23 cellular contexts compared by ENCODE assay signal in the genomic region with DNA sequence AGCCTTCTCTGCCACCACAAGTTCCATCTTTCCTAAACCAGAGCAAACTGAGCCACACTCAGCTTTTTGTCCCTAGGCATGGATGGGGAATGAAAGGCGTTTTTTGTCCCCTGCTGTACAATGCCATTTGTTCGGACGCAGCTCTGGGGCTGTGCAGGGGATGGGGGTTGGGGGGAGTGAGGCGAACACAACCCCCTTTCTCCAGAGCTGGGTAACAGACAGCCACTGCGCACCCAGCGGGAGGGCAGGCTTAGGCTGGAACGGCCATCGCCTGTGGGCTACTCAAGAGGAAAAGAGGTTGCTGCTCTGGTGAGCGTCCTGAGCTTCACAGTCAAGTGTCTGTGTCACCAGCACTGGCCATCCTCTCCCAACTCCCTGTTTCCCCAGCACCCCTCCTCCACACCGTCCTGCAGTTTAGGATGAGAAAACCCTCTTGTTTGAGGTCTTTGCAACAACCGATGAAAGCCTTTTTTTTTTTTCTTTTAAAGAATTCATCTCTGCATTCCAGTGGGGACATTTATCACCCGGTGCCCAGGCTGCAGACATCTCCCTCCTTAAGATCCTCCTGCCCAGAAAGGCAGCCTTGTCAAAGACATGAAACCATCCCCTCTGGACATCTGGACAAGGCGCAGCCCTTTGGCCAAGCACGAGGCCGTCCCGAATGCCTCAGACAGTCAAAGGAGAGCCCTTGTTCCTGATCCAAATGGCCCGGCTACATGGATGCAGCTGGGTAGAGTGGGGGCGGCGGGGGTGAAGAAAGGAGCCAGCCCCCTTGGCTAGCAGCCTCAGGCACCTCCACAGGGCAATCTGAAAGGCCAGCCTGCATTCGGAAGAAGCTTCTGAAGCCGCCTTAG.
A peak's percentile ranks its signal among the peaks of the same experiment; 100 is the strongest.
DNase-seq lines count a peak whose midpoint lies in the region; TF ChIP-seq lines count a peak whose summit lies in the region.
"Had no signal": no experiment of that assay in that cellular context is flagged by ENCODE, and none has a peak within 500 bp of the region (broad histone marks: within the 10 kb centered on the region; RNA-seq: fewer than 3 reads in every experiment).

No MANE protein-coding gene starts in this region.

- H3K4me3 Mint-ChIP-seq in brain = no peak overlapping the region
- H3K4me3 Mint-ChIP-seq in activated naive CD8-positive, alpha-beta T cell treated with anti-CD3 and anti-CD28 coated beads for 36 hours = no peak overlapping the region
- H3K4me3 Mint-ChIP-seq: CD4-positive, CD25-positive, alpha-beta regulatory T cell; stimulated activated naive CD8-positive, alpha-beta T cell treated with anti-CD3 and anti-CD28 coated beads, Interleukin-15, amount 100 ng/mL, for 72 hours had no signal

- no peaks in the 10 kb centered on the region for H3K36me3 ChIP-seq in BE2C
- H3K36me3 ChIP-seq: ascending aorta, HAP-1, vagina had no signal

- peak overlapping the region in 3 of 5 experiments; percentile 27 to 82 (median 53) for H3K27ac Mint-ChIP-seq in brain
- H3K27ac Mint-ChIP-seq in activated naive CD8-positive, alpha-beta T cell treated with anti-CD3 and anti-CD28 coated beads for 36 hours = no peak overlapping the region
- H3K27ac Mint-ChIP-seq: CD4-positive, CD25-positive, alpha-beta regulatory T cell; stimulated activated naive CD8-positive, alpha-beta T cell treated with anti-CD3 and anti-CD28 coated beads, Interleukin-15, amount 100 ng/mL, for 72 hours had no signal

- H3K4me1 ChIP-seq in BE2C = peaks cover 7% of the 10 kb centered on the region
- H3K4me1 ChIP-seq: A549, ascending aorta, HAP-1, vagina had no signal

- TF ChIP-seq CTCF in brain (conservative IDR thresholded peaks at IDR 0.05) (no peak), BE2C (IDR thresholded peaks at IDR 0.05; ENCODE audit: low read depth, low read length) (no peak)

- H3K9me3 ChIP-seq in BE2C = no peaks in the 10 kb centered on the region
- H3K9me3 ChIP-seq: A549, ascending aorta, HAP-1, mucosa of descending colon, vagina had no signal

- DNase-seq in AG20443 (ENCODE audit: low spot score) (peak; percentile 45), hippocampal formation (lab: John Stamatoyannopoulos, UW) (peak; percentile 75 to 81), nucleus accumbens (lab: John Stamatoyannopoulos, UW) (peak in 55 of 56 donors; percentile 2 to 87 (median 72)), BE2C (no peak)
- no peak for DNase-seq in activated T-cell treated with anti-CD3 and anti-CD28 coated beads, Interleukin-2, amount 50 U/mL, for 1 hour
- DNase-seq in activated CD4-positive, alpha-beta T cell treated with anti-CD3 and anti-CD28 coated beads for 4 hours = no peak
- DNase-seq in activated naive CD8-positive, alpha-beta T cell treated with anti-CD3 and anti-CD28 coated beads for 36 hours = no peak
- DNase-seq: activated CD8-positive, alpha-beta memory T cell treated with anti-CD3 and anti-CD28 coated beads, Interleukin-2, amount 50 U/mL, for 48 hours; activated gamma-delta T cell treated with Interleukin-2 at 50 U/mL for 16 hours; CD4-positive, CD25-positive, alpha-beta regulatory T cell; kidney glomerular epithelial cell; mucosa of descending colon; NCI-H1105 treated with DMSO at 0.1 percent for 48 hours; NCI-H2107; NCI-H524 treated with DMSO at 0.1 percent for 48 hours; stimulated activated CD4-positive, alpha-beta T cell treated with anti-CD3 and anti-CD28 coated beads, Interleukin-2, amount 100 ng/mL, for 24 hours; stimulated activated naive CD8-positive, alpha-beta T cell treated with anti-CD3 and anti-CD28 coated beads, Interleukin-15, amount 100 ng/mL, for 72 hours; T-helper 1 cell had no signal

- no peak overlapping the region for H3K4me3 ChIP-seq in BE2C (ENCODE audit: low read depth, low read length)
- H3K4me3 ChIP-seq: A549, ascending aorta, HAP-1, mucosa of descending colon, vagina had no signal

- H3K36me3 Mint-ChIP-seq in brain = no peaks in the 10 kb centered on the region
- no peaks in the 10 kb centered on the region for H3K36me3 Mint-ChIP-seq in activated naive CD8-positive, alpha-beta T cell treated with anti-CD3 and anti-CD28 coated beads for 36 hours
- H3K36me3 Mint-ChIP-seq: CD4-positive, CD25-positive, alpha-beta regulatory T cell had no signal

- peaks cover 0 to 18% (median 4%) of the 10 kb centered on the region in 5 experiments for H3K9me3 Mint-ChIP-seq in brain
- peaks cover 2% of the 10 kb centered on the region for H3K9me3 Mint-ChIP-seq in activated naive CD8-positive, alpha-beta T cell treated with anti-CD3 and anti-CD28 coated beads for 36 hours
- H3K9me3 Mint-ChIP-seq: CD4-positive, CD25-positive, alpha-beta regulatory T cell; stimulated activated naive CD8-positive, alpha-beta T cell treated with anti-CD3 and anti-CD28 coated beads, Interleukin-15, amount 100 ng/mL, for 72 hours had no signal

- H3K27me3 ChIP-seq in BE2C = no peaks in the 10 kb centered on the region
- H3K27me3 ChIP-seq: ascending aorta, vagina had no signal

- H3K27me3 Mint-ChIP-seq in brain = no peaks in the 10 kb centered on the region
- H3K27me3 Mint-ChIP-seq in activated naive CD8-positive, alpha-beta T cell treated with anti-CD3 and anti-CD28 coated beads for 36 hours = no peaks in the 10 kb centered on the region
- H3K27me3 Mint-ChIP-seq: CD4-positive, CD25-positive, alpha-beta regulatory T cell; stimulated activated naive CD8-positive, alpha-beta T cell treated with anti-CD3 and anti-CD28 coated beads, Interleukin-15, amount 100 ng/mL, for 72 hours had no signal

- peaks cover 49% of the 10 kb centered on the region for H3K4me1 Mint-ChIP-seq in brain
- H3K4me1 Mint-ChIP-seq in activated naive CD8-positive, alpha-beta T cell treated with anti-CD3 and anti-CD28 coated beads for 36 hours = no peaks in the 10 kb centered on the region
- H3K4me1 Mint-ChIP-seq: CD4-positive, CD25-positive, alpha-beta regulatory T cell; stimulated activated naive CD8-positive, alpha-beta T cell treated with anti-CD3 and anti-CD28 coated beads, Interleukin-15, amount 100 ng/mL, for 72 hours had no signal

Comparison
In these comparisons a context has a peak if more than half of its experiments do, and no peak if none do; other contexts are left out.
1. DNase-seq: peak in AG20443 (single experiment), hippocampal formation (2 of 2) and nucleus accumbens (55 of 56); none in activated T-cell treated with anti-CD3 and anti-CD28 coated beads, Interleukin-2, amount 50 U/mL, for 1 hour (single experiment), activated CD4-positive, alpha-beta T cell treated with anti-CD3 and anti-CD28 coated beads for 4 hours (0 of 2), activated naive CD8-positive, alpha-beta T cell treated with anti-CD3 and anti-CD28 coated beads for 36 hours (single experiment) and BE2C (single experiment).